12 cellular contexts compared by ENCODE assay signal in genomic region chr1:167297222-167298214, GRCh38.
A peak's percentile ranks its signal among the peaks of the same experiment; 100 is the strongest.
DNase-seq lines count a peak whose midpoint lies in the region; ATAC-seq and TF ChIP-seq lines count a peak whose summit lies in the region.
"Had no signal": no experiment of that assay in that cellular context is flagged by ENCODE, and none has a peak within 500 bp of the region (broad histone marks: within the 10 kb centered on the region; RNA-seq: fewer than 3 reads in every experiment).

No MANE protein-coding gene starts in this region.

- no peaks in the 10 kb centered on the region for H3K27me3 Mint-ChIP-seq in naive thymus-derived CD4-positive, alpha-beta T cell
- H3K27me3 Mint-ChIP-seq: activated B cell treated with CpG ODN at 0.5 μM for 24 hours; CD8-positive, alpha-beta memory T cell had no signal

- CTCF ChIA-PET in naive thymus-derived CD4-positive, alpha-beta T cell (lab: Charles Lee), result interaction anchor here (0.7 to 1.1 kb wide), 2 partner anchors 15 to 44 kb away, joined by 3 read pairs; no protein-coding TSS in a partner anchor

- intact Hi-C loops in naive thymus-derived CD4-positive, alpha-beta T cell (cut with micrococcal nuclease), result no loop called here
- intact Hi-C loops in vagina (cut with DNase I), result no loop called here

- H3K9ac ChIP-seq in OCI-LY1 (ENCODE audit: low read length), result peak overlapping the region; percentile 39; the same call in 1 of the 2 replicates

- peaks cover 0 to 1% (median 0%) of the 10 kb centered on the region in 11 donors for H3K9me3 Mint-ChIP-seq in naive thymus-derived CD4-positive, alpha-beta T cell
- H3K9me3 Mint-ChIP-seq: CD8-positive, alpha-beta memory T cell had no signal

- H3K4me1 Mint-ChIP-seq in naive thymus-derived CD4-positive, alpha-beta T cell, result peaks cover 2 to 48% (median 23%) of the 10 kb centered on the region in 7 donors

- H3K36me3 ChIP-seq in OCI-LY1 (ENCODE audit: insufficient read depth, low read length) (no peaks in the 10 kb centered on the region), vagina (no peaks in the 10 kb centered on the region)
- H3K36me3 ChIP-seq in naive thymus-derived CD4-positive, alpha-beta T cell (ENCODE audit: control insufficient read depth in 2 of 3, insufficient read depth in 3 of 3, low read length in 3 of 3), result no peaks in the 10 kb centered on the region

- H3K27ac ChIP-seq in OCI-LY1 (ENCODE audit: low read depth, low read length, poor library complexity, severe bottlenecking) (peak overlapping the region; percentile 68), vagina (no peak overlapping the region)
- H3K27ac ChIP-seq in naive thymus-derived CD4-positive, alpha-beta T cell (ENCODE audit: low read depth, low read length), result no peak overlapping the region

- H3K79me2 ChIP-seq in OCI-LY1 (ENCODE audit: insufficient read depth, low read length), result no peaks in the 10 kb centered on the region; the same call in 1 of the 2 replicates

- no peaks in the 10 kb centered on the region for H3K9me3 ChIP-seq in OCI-LY1 (ENCODE audit: low read length)
- H3K9me3 ChIP-seq in naive thymus-derived CD4-positive, alpha-beta T cell (ENCODE audit: control insufficient read depth in 2 of 3, low read length in 3 of 3), result no peaks in the 10 kb centered on the region
- no peaks in the 10 kb centered on the region for H3K9me3 ChIP-seq in vagina

- ATAC-seq in naive thymus-derived CD4-positive, alpha-beta T cell, result peak; percentile 64

- peaks cover 42% of the 10 kb centered on the region for H3K4me1 ChIP-seq in OCI-LY1 (ENCODE audit: insufficient read depth, low read length, severe bottlenecking)
- H3K4me1 ChIP-seq in naive thymus-derived CD4-positive, alpha-beta T cell (ENCODE audit: control insufficient read depth in 2 of 2, insufficient read depth in 2 of 2, low read length in 2 of 2), result no peaks in the 10 kb centered on the region
- peaks cover 17% of the 10 kb centered on the region for H3K4me1 ChIP-seq in vagina

- H3K27me3 ChIP-seq in OCI-LY1 (ENCODE audit: insufficient read depth, low read length) (no peaks in the 10 kb centered on the region), vagina (no peaks in the 10 kb centered on the region)
- no peaks in the 10 kb centered on the region for H3K27me3 ChIP-seq in naive thymus-derived CD4-positive, alpha-beta T cell (ENCODE audit: control insufficient read depth in 2 of 2, insufficient read depth in 2 of 2, low read length in 2 of 2)

- peak overlapping the region; percentile 86 for H2AFZ ChIP-seq in OCI-LY1 (ENCODE audit: low read length)

- DNase-seq in CD1c-positive myeloid dendritic cell (ENCODE audit: extremely low spot score), result peak; percentile 63
- peak; percentile 32 for DNase-seq in fibroblast of mammary gland (ENCODE audit: low read depth)
- no peak for DNase-seq in naive thymus-derived CD4-positive, alpha-beta T cell
- DNase-seq in activated CD4-positive, CD25-positive, alpha-beta regulatory T cell (lab: John Stamatoyannopoulos, UW), result no peak
- DNase-seq in vagina (ENCODE audit: extremely low spot score in 2 of 2), result no peak
- no peak for DNase-seq in DMS53 (lab: John Stamatoyannopoulos, UW)
- no peak for DNase-seq in NCI-H2029 (lab: John Stamatoyannopoulos, UW)
- DNase-seq: activated B cell treated with CpG ODN at 0.5 μM for 24 hours; CD8-positive, alpha-beta memory T cell; MM.1S had no signal

- H3F3A ChIP-seq in OCI-LY1 (ENCODE audit: insufficient read depth, low read length), result no peaks in the 10 kb centered on the region

- TF ChIP-seq CTCF in OCI-LY1 (IDR thresholded peaks at IDR 0.05; ENCODE audit: low read length), result no peak
- TF ChIP-seq CTCF in fibroblast of mammary gland (conservative IDR thresholded peaks at IDR 0.05; ENCODE audit: control insufficient read depth, insufficient read depth, low read depth, low read length), result no peak
- no peak for TF ChIP-seq CTCF in vagina (IDR thresholded peaks at IDR 0.05)

- H3K4me3 Mint-ChIP-seq in naive thymus-derived CD4-positive, alpha-beta T cell, result no peak overlapping the region
- H3K4me3 Mint-ChIP-seq: activated B cell treated with CpG ODN at 0.5 μM for 24 hours had no signal

- no peak for TF ChIP-seq POLR2A in vagina (IDR thresholded peaks at IDR 0.05)

- peaks cover 0 to 20% (median 11%) of the 10 kb centered on the region in 5 donors for H3K36me3 Mint-ChIP-seq in naive thymus-derived CD4-positive, alpha-beta T cell

- peak overlapping the region in 2 of 9 donors; percentile 8 to 16 for H3K27ac Mint-ChIP-seq in naive thymus-derived CD4-positive, alpha-beta T cell
- H3K27ac Mint-ChIP-seq: activated B cell treated with CpG ODN at 0.5 μM for 24 hours; activated T-helper 2 cell treated with anti-CD3 and anti-CD28 coated beads, Interferon-gamma antibody, Interleukin-2, Interleukin-4, amounts not matched to agents 10 μg/mL and 5 μg/mL and 100 μg/mL, durations not matched to agents 14 hours and 24 hours and 36 hours had no signal

- H4K20me1 ChIP-seq in OCI-LY1 (ENCODE audit: insufficient read depth, low read length), result no peaks in the 10 kb centered on the region

- POLR2A ChIA-PET in naive thymus-derived CD4-positive, alpha-beta T cell (lab: Charles Lee), result interaction anchor here (0.8 kb wide), 1 partner anchor 9 kb away, joined by 3 read pairs; no protein-coding TSS in a partner anchor

- H3K4me2 ChIP-seq in OCI-LY1 (ENCODE audit: low read length), result peak overlapping the region; percentile 37

- H3K9me2 ChIP-seq in OCI-LY1 (ENCODE audit: low read depth, low read length), result no peaks in the 10 kb centered on the region

- no peak overlapping the region for H3K4me3 ChIP-seq in OCI-LY1 (ENCODE audit: low read depth, low read length, poor library complexity, severe bottlenecking)
- H3K4me3 ChIP-seq in fibroblast of mammary gland (ENCODE audit: control insufficient read depth, low read depth, low read length), result no peak overlapping the region
- H3K4me3 ChIP-seq in naive thymus-derived CD4-positive, alpha-beta T cell (ENCODE audit: low read length), result no peak overlapping the region
- H3K4me3 ChIP-seq in vagina, result no peak overlapping the region

Comparison
In these comparisons a context has a peak if more than half of its experiments do, and no peak if none do; other contexts are left out.
1. DNase-seq: peak in CD1c-positive myeloid dendritic cell (single experiment) and fibroblast of mammary gland (single experiment); none in naive thymus-derived CD4-positive, alpha-beta T cell (0 of 9), activated CD4-positive, CD25-positive, alpha-beta regulatory T cell (0 of 4), vagina (0 of 2), DMS53 (single experiment) and NCI-H2029 (single experiment).